In the genomic region with DNA sequence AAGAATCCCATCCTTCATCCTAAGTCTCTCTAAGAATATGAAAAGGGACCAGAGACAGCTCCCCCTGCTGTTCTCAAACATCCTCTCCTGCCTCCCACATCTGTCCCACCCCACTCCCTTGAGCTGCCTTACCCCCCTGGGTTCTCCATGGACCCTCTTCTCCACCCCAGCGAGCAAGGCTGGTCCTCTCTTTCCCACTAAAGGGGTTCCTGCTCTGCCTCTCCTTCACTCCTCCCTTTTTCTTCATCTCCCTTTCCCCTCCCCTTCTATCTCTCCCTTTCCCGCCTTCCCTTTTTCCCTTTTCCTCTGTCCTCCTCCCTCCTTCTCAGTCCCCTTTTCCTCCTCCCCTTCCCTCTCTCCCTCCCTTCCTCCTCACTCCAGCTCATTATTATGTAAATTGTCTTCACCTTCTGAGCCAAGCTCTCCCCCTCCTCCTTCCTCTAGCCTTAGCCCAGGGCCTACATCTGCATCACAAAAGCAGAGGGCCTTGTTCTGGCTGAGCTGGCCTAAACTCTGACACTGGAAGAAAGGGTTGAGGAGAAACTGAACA, we compare ENCODE assay signal across 9 cellular contexts.
DNase-seq lines count a peak whose midpoint lies in the region; ATAC-seq, FAIRE-seq and TF ChIP-seq lines count a peak whose summit lies in the region.
"Had no signal": no experiment of that assay in that cellular context is flagged by ENCODE, and none has a peak within 500 bp of the region (broad histone marks: within the 10 kb centered on the region; RNA-seq: fewer than 3 reads in every experiment).

No MANE protein-coding gene starts in this region.

- H3K27me3 Mint-ChIP-seq in astrocyte (ENCODE audit: low read depth, unreplicated experiment) = peaks cover 22% of the 10 kb centered on the region
- H3K27me3 Mint-ChIP-seq in activated T-cell treated with anti-CD3 and anti-CD28 coated beads, Interleukin-2, amount 50 U/mL, for 4 hours (ENCODE audit: low read depth) = no peaks in the 10 kb centered on the region

- no peaks in the 10 kb centered on the region for H3K79me2 ChIP-seq in astrocyte (ENCODE audit: insufficient read depth, low read length)

- peak; percentile 30 for TF ChIP-seq CTCF in astrocyte (IDR thresholded peaks at IDR 0.05; ENCODE audit: insufficient read depth, low read depth, low read length)

- no peak overlapping the region for H3K9ac ChIP-seq in astrocyte (ENCODE audit: low read length)

- H4K20me1 ChIP-seq in astrocyte (ENCODE audit: insufficient read depth, low read length) = no peaks in the 10 kb centered on the region

- H3K9me3 ChIP-seq in astrocyte (ENCODE audit: insufficient read depth, low read depth, low read length) = no peaks in the 10 kb centered on the region

- peak overlapping the region; percentile 4 for H2AFZ ChIP-seq in astrocyte (ENCODE audit: low read depth, low read length)

- ATAC-seq in left lobe of liver (peak; percentile 51), HG02642 (IDR thresholded peaks at IDR 0.05; ENCODE audit: poor library complexity, unreplicated experiment) (no peak)
- ATAC-seq in activated T-cell treated with anti-CD3 and anti-CD28 coated beads, Interleukin-2, amount 50 U/mL, for 4 hours = no peak

- no peak for FAIRE-seq in astrocyte (lab: Jason Lieb, UNC)
- FAIRE-seq: endothelial cell of umbilical vein had no signal

- no peaks in the 10 kb centered on the region for H3K27me3 ChIP-seq in astrocyte (ENCODE audit: insufficient read depth, low read length)

- no peak overlapping the region for H3K4me3 Mint-ChIP-seq in astrocyte (ENCODE audit: unreplicated experiment)
- no peak overlapping the region for H3K4me3 Mint-ChIP-seq in activated T-cell treated with anti-CD3 and anti-CD28 coated beads, Interleukin-2, amount 50 U/mL, for 4 hours

- H3K27ac Mint-ChIP-seq in astrocyte (ENCODE audit: unreplicated experiment) = no peak overlapping the region

- peak; percentile 33 for DNase-seq in DMS 273 treated with DMSO at 0.1 percent for 48 hours (lab: John Stamatoyannopoulos, UW)
- peak; percentile 37 for DNase-seq in HuH-7 (ENCODE audit: low spot score)
- no peak for DNase-seq in astrocyte (ENCODE audit: low read depth)
- no peak for DNase-seq in left lobe of liver (ENCODE audit: low spot score)
- DNase-seq in T1000 (lab: John Stamatoyannopoulos, UW) = no peak
- no peak for DNase-seq in activated T-cell treated with anti-CD3 and anti-CD28 coated beads, Interleukin-2, amount 50 U/mL, for 4 hours
- DNase-seq in HCEC 1CT = no peak

- no peak overlapping the region for H3K4me3 ChIP-seq in astrocyte (ENCODE audit: insufficient read depth, low read depth, low read length)

- H3K27ac ChIP-seq in astrocyte (ENCODE audit: low read depth, low read length) = no peak overlapping the region

- no peaks in the 10 kb centered on the region for H3K9me3 Mint-ChIP-seq in astrocyte (ENCODE audit: unreplicated experiment)
- no peaks in the 10 kb centered on the region for H3K9me3 Mint-ChIP-seq in activated T-cell treated with anti-CD3 and anti-CD28 coated beads, Interleukin-2, amount 50 U/mL, for 4 hours

- no peaks in the 10 kb centered on the region for H3K36me3 ChIP-seq in astrocyte (ENCODE audit: insufficient read depth, low read length)

- no peaks in the 10 kb centered on the region for H3K36me3 Mint-ChIP-seq in astrocyte (ENCODE audit: low read depth, unreplicated experiment)
- H3K36me3 Mint-ChIP-seq in activated T-cell treated with anti-CD3 and anti-CD28 coated beads, Interleukin-2, amount 50 U/mL, for 4 hours (ENCODE audit: insufficient read depth) = no peaks in the 10 kb centered on the region

- H3K4me1 ChIP-seq in astrocyte (ENCODE audit: insufficient read depth, low read length) = no peaks in the 10 kb centered on the region

- no peaks in the 10 kb centered on the region for H3K4me1 Mint-ChIP-seq in astrocyte (ENCODE audit: low read depth, unreplicated experiment)
- peaks cover 30% of the 10 kb centered on the region for H3K4me1 Mint-ChIP-seq in activated T-cell treated with anti-CD3 and anti-CD28 coated beads, Interleukin-2, amount 50 U/mL, for 4 hours (ENCODE audit: low read depth)

- no peak overlapping the region for H3K4me2 ChIP-seq in astrocyte (ENCODE audit: low read length)

Comparison
In these comparisons a context has a peak if more than half of its experiments do, and no peak if none do; other contexts are left out.
1. DNase-seq: peak in DMS 273 treated with DMSO at 0.1 percent for 48 hours (single experiment) and HuH-7 (single experiment); none in astrocyte (single experiment), left lobe of liver (single experiment), T1000 (single experiment), activated T-cell treated with anti-CD3 and anti-CD28 coated beads, Interleukin-2, amount 50 U/mL, for 4 hours (single experiment) and HCEC 1CT (single experiment).